In the genomic region with DNA sequence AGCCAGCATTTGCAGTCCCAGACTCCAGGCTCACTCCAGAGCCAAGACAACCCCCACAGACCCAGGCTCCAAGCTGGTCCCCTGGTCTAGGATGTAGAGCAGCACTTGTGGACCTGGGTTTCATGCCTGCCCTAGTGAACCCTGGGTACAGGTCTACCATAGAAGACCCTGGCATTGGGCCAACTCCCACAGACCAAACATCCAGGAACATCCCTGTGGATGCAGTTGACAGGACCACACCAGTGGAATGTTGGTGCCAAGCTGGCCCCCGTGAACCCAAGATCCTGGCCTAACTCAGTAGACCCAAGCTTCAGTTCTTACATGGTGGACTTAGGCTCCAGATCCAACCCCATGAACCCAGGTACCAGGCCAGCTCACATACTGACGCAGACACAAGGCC, we compare ENCODE assay signal across 39 cellular contexts.
"Had no signal": no experiment of that assay in that cellular context is flagged by ENCODE, and none has a peak within 500 bp of the region (broad histone marks: within the 10 kb centered on the region; RNA-seq: fewer than 3 reads in every experiment).

No MANE protein-coding gene starts in this region.

- H3K27ac ChIP-seq: adrenal gland, cardiac muscle cell, VCaP had no signal

- H3K9me3 Mint-ChIP-seq: activated naive CD4-positive, alpha-beta T cell treated with anti-CD3 and anti-CD28 coated beads for 36 hours; activated T-helper 17 cell treated with anti-CD3 and anti-CD28 coated beads, Interleukin-2, amount 50 U/mL, for 72 hours; central memory CD8-positive, alpha-beta T cell had no signal

- H3K27ac Mint-ChIP-seq: activated CD4-positive, alpha-beta memory T cell treated with anti-CD3 and anti-CD28 coated beads, Interleukin-2, amount 10 ng/mL, durations not matched to agents 7 days and 5 days; activated CD4-positive, alpha-beta T cell treated with anti-CD3 and anti-CD28 coated beads for 36 hours; activated CD4-positive, alpha-beta T cell treated with anti-CD3 and anti-CD28 coated beads, Interleukin-2, amount 10 ng/mL, durations not matched to agents 7 days and 5 days; activated CD8-positive, alpha-beta memory T cell treated with anti-CD3 and anti-CD28 coated beads, Interleukin-2, amount 10 ng/mL, durations not matched to agents 7 days and 5 days; activated CD8-positive, alpha-beta T cell treated with anti-CD3 and anti-CD28 coated beads, Interleukin-2, amount 10 ng/mL, durations not matched to agents 7 days and 5 days; activated naive CD4-positive, alpha-beta T cell treated with anti-CD3 and anti-CD28 coated beads for 36 hours; activated naive CD4-positive, alpha-beta T cell treated with anti-CD3 and anti-CD28 coated beads, Interleukin-2, amount 50 U/mL, for 72 hours; activated naive CD8-positive, alpha-beta T cell treated with anti-CD3 and anti-CD28 coated beads for 36 hours; activated T-cell treated with anti-CD3 and anti-CD28 coated beads, Interleukin-2, amount 50 U/mL, for 24 hours; activated T-helper 1 cell treated with anti-CD3 and anti-CD28 coated beads, Interleukin-12 subunit alpha, Interleukin-12 subunit beta, Interleukin-2, Interleukin-4 antibody, amounts not matched to agents 30 ng/mL and 10 ng/mL and 1 ng/mL, durations not matched to agents 14 hours and 24 hours and 36 hours; activated T-helper 17 cell treated with anti-CD3 and anti-CD28 coated beads, Interleukin-2, amount 50 U/mL, for 72 hours; brain; T-helper 1 cell treated with Interleukin-12 subunit alpha and Interleukin-12 subunit beta and Interleukin-4 antibody, amounts not matched to agents 30 μg/mL and 1 μg/mL, for 36 hours; T-helper 2 cell treated with Interferon-gamma antibody and Interleukin-4, amounts not matched to agents 5 μg/mL and 100 μg/mL, for 36 hours; WTC11 had no signal

- H3K4me1 Mint-ChIP-seq: activated T-helper 17 cell treated with anti-CD3 and anti-CD28 coated beads, Interleukin-2, amount 50 U/mL, for 72 hours; brain had no signal

- H3K4me3 ChIP-seq: adrenal gland, cardiac muscle cell had no signal

- H3K4me1 ChIP-seq: adrenal gland had no signal

- H3K27me3 Mint-ChIP-seq: activated CD4-positive, alpha-beta memory T cell treated with anti-CD3 and anti-CD28 coated beads, Interleukin-2, amount 10 ng/mL, durations not matched to agents 7 days and 5 days; activated CD4-positive, alpha-beta T cell treated with anti-CD3 and anti-CD28 coated beads for 36 hours; activated CD4-positive, alpha-beta T cell treated with anti-CD3 and anti-CD28 coated beads, Interleukin-2, amount 10 ng/mL, durations not matched to agents 7 days and 5 days; activated CD8-positive, alpha-beta memory T cell treated with anti-CD3 and anti-CD28 coated beads, Interleukin-2, amount 10 ng/mL, durations not matched to agents 7 days and 5 days; activated naive CD8-positive, alpha-beta T cell treated with anti-CD3 and anti-CD28 coated beads for 36 hours; activated T-cell treated with anti-CD3 and anti-CD28 coated beads, Interleukin-2, amount 50 U/mL, for 24 hours; activated T-helper 17 cell treated with anti-CD3 and anti-CD28 coated beads, Interleukin-2, amount 50 U/mL, for 72 hours; brain; central memory CD8-positive, alpha-beta T cell had no signal

- H3K4me3 Mint-ChIP-seq: activated CD4-positive, alpha-beta memory T cell treated with anti-CD3 and anti-CD28 coated beads, Interleukin-2, amount 10 ng/mL, durations not matched to agents 7 days and 5 days; activated CD4-positive, alpha-beta T cell treated with anti-CD3 and anti-CD28 coated beads for 36 hours; activated CD4-positive, alpha-beta T cell treated with anti-CD3 and anti-CD28 coated beads, Interleukin-2, amount 10 ng/mL, durations not matched to agents 7 days and 5 days; activated CD8-positive, alpha-beta memory T cell treated with anti-CD3 and anti-CD28 coated beads, Interleukin-2, amount 10 ng/mL, durations not matched to agents 7 days and 5 days; activated CD8-positive, alpha-beta T cell treated with anti-CD3 and anti-CD28 coated beads, Interleukin-2, amount 10 ng/mL, durations not matched to agents 7 days and 5 days; activated naive CD4-positive, alpha-beta T cell treated with anti-CD3 and anti-CD28 coated beads for 36 hours; activated naive CD8-positive, alpha-beta T cell treated with anti-CD3 and anti-CD28 coated beads for 36 hours; activated T-cell treated with anti-CD3 and anti-CD28 coated beads, Interleukin-2, amount 50 U/mL, for 24 hours; activated T-helper 1 cell treated with anti-CD3 and anti-CD28 coated beads, Interleukin-12 subunit alpha, Interleukin-12 subunit beta, Interleukin-2, Interleukin-4 antibody, amounts not matched to agents 30 ng/mL and 10 ng/mL and 1 ng/mL, durations not matched to agents 14 hours and 24 hours and 36 hours; activated T-helper 17 cell treated with anti-CD3 and anti-CD28 coated beads, Interleukin-2, amount 50 U/mL, for 72 hours; brain; central memory CD8-positive, alpha-beta T cell; T-helper 1 cell treated with Interleukin-12 subunit alpha and Interleukin-12 subunit beta and Interleukin-4 antibody, amounts not matched to agents 30 μg/mL and 1 μg/mL, for 36 hours; T-helper 2 cell treated with Interferon-gamma antibody and Interleukin-4, amounts not matched to agents 5 μg/mL and 100 μg/mL, for 36 hours; WTC11 had no signal

- H3K9me3 ChIP-seq: adrenal gland had no signal

- ATAC-seq: activated CD4-positive, alpha-beta T cell treated with anti-CD3 and anti-CD28 coated beads for 36 hours; activated CD4-positive, CD25-positive, alpha-beta regulatory T cell treated with anti-CD3 and anti-CD28 coated beads, Interleukin-2, amount 50 U/mL, for 24 hours; activated CD8-positive, alpha-beta memory T cell treated with anti-CD3 and anti-CD28 coated beads, Interleukin-2, amount 10 ng/mL, durations not matched to agents 7 days and 5 days; activated CD8-positive, alpha-beta T cell treated with anti-CD3 and anti-CD28 coated beads, Interleukin-2, amount 10 ng/mL, durations not matched to agents 7 days and 5 days; activated naive CD4-positive, alpha-beta T cell treated with anti-CD3 and anti-CD28 coated beads, Interleukin-2, amount 50 U/mL, for 72 hours; activated T-helper 17 cell treated with anti-CD3 and anti-CD28 coated beads, Interleukin-2, amount 50 U/mL, for 72 hours; WTC11 had no signal

- DNase-seq: activated CD4-positive, alpha-beta memory T cell treated with anti-CD3 and anti-CD28 coated beads, Interleukin-2, amount 10 ng/mL, durations not matched to agents 7 days and 5 days; activated CD4-positive, alpha-beta T cell treated with anti-CD3 and anti-CD28 coated beads for 1 hour; activated CD4-positive, alpha-beta T cell treated with anti-CD3 and anti-CD28 coated beads for 36 hours; activated CD4-positive, alpha-beta T cell treated with anti-CD3 and anti-CD28 coated beads for 48 hours; activated CD4-positive, alpha-beta T cell treated with anti-CD3 and anti-CD28 coated beads, Interleukin-2, amount 10 ng/mL, durations not matched to agents 7 days and 5 days; activated CD4-positive, alpha-beta T cell treated with anti-CD3 and anti-CD28 coated beads, Interleukin-2, amount 50 U/mL, for 48 hours; activated CD4-positive, CD25-positive, alpha-beta regulatory T cell; activated CD8-positive, alpha-beta memory T cell treated with anti-CD3 and anti-CD28 coated beads for 24 hours; activated CD8-positive, alpha-beta memory T cell treated with anti-CD3 and anti-CD28 coated beads, Interleukin-2, amount 10 ng/mL, durations not matched to agents 7 days and 5 days; activated CD8-positive, alpha-beta memory T cell treated with anti-CD3 and anti-CD28 coated beads, Interleukin-2, amount 50 U/mL, for 48 hours; activated CD8-positive, alpha-beta T cell treated with anti-CD3 and anti-CD28 coated beads, Interleukin-2, amount 10 ng/mL, durations not matched to agents 7 days and 5 days; activated effector memory CD4-positive, alpha-beta T cell treated with anti-CD3 and anti-CD28 coated beads, Interleukin-2, amount 50 U/mL, for 16 hours; activated gamma-delta T cell treated with Interleukin-2 at 50 U/mL for 16 hours; activated naive CD4-positive, alpha-beta T cell; activated naive CD4-positive, alpha-beta T cell treated with anti-CD3 and anti-CD28 coated beads for 36 hours; activated naive CD4-positive, alpha-beta T cell treated with anti-CD3 and anti-CD28 coated beads, Interleukin-2, amount 50 U/mL, for 16 hours; activated naive CD8-positive, alpha-beta T cell treated with anti-CD3 and anti-CD28 coated beads for 36 hours; activated T-cell treated with anti-CD3 and anti-CD28 coated beads, Interleukin-2, amount 50 U/mL, for 24 hours; activated T-cell treated with anti-CD3 and anti-CD28 coated beads, Interleukin-2, amount 50 U/mL, for 48 hours; amniotic stem cell; aorta; caudate nucleus; cerebellar nuclear complex; SW 1271; T-helper 1 cell; T-helper 2 cell; T-helper 9 cell had no signal

- H3K27me3 ChIP-seq: adrenal gland, cardiac muscle cell had no signal
